ENCODE assay signal across 19 cellular contexts in genomic region chr2:47300081-47300480, GRCh38.
A peak's percentile ranks its signal among the peaks of the same experiment; 100 is the strongest.
DNase-seq lines count a peak whose midpoint lies in the region; ATAC-seq and TF ChIP-seq lines count a peak whose summit lies in the region.
"Had no signal": no experiment of that assay in that cellular context is flagged by ENCODE, and none has a peak within 500 bp of the region (broad histone marks: within the 10 kb centered on the region; RNA-seq: fewer than 3 reads in every experiment).

No MANE protein-coding gene starts in this region.

- no peak overlapping the region for H3K27ac ChIP-seq in mesenchymal stem cell (ENCODE audit: low read length, poor library complexity, severe bottlenecking)
- peak overlapping the region; percentile 8 to 83 (median 41) for H3K27ac ChIP-seq in upper lobe of left lung

- H3K18ac ChIP-seq in mesenchymal stem cell (ENCODE audit: low read depth in 1 of 2, low read length in 2 of 2): no peak overlapping the region

- H2BK5ac ChIP-seq in mesenchymal stem cell (ENCODE audit: low read depth, low read length, poor library complexity, severe bottlenecking): no peak overlapping the region

- H3K14ac ChIP-seq in mesenchymal stem cell (ENCODE audit: low read length in 2 of 2): no peak overlapping the region

- WGBS in mesenchymal stem cell: 100% methylated on average over 1 of the region's 1 CpG
- 75 to 79% methylated on average over 1 of the region's 1 CpG for WGBS in upper lobe of left lung, 2 donors

- no peak overlapping the region for H2AFZ ChIP-seq in mesenchymal stem cell (ENCODE audit: low read depth, low read length)

- H2BK12ac ChIP-seq in mesenchymal stem cell (ENCODE audit: low read length in 2 of 2): peak overlapping the region in 1 of 2 experiments; percentile 21

- H3K4me1 ChIP-seq in adipocyte (ENCODE audit: control insufficient read depth, insufficient read depth, low read length): peaks cover 52% of the 10 kb centered on the region
- H3K4me1 ChIP-seq in mesenchymal stem cell (ENCODE audit: control insufficient read depth, insufficient read depth, low read depth, low read length): peaks cover 3% of the 10 kb centered on the region
- H3K4me1 ChIP-seq in upper lobe of left lung: peaks cover 0 to 7% (median 1%) of the 10 kb centered on the region in 4 donors

- ATAC-seq in upper lobe of left lung (ENCODE audit: low FRiP score in 2 of 2) (peak in 1 of 2 donors; percentile 26), GM18520 (IDR thresholded peaks at IDR 0.05; ENCODE audit: unreplicated experiment) (no peak)
- ATAC-seq: HCT116 had no signal

- no peak overlapping the region for H4K8ac ChIP-seq in mesenchymal stem cell (ENCODE audit: low read length)

- no peak overlapping the region for H3K4me2 ChIP-seq in mesenchymal stem cell (ENCODE audit: low read length, poor library complexity, severe bottlenecking)

- no peaks in the 10 kb centered on the region for H3K36me3 ChIP-seq in adipocyte (ENCODE audit: control insufficient read depth, insufficient read depth, low read length, severe bottlenecking)
- no peaks in the 10 kb centered on the region for H3K36me3 ChIP-seq in mesenchymal stem cell (ENCODE audit: control insufficient read depth in 1 of 2, insufficient read depth in 2 of 2, low read depth in 1 of 2, low read length in 2 of 2)
- no peaks in the 10 kb centered on the region for H3K36me3 ChIP-seq in upper lobe of left lung

- no peaks in the 10 kb centered on the region for H3K27me3 ChIP-seq in adipocyte (replicated peaks; ENCODE audit: control insufficient read depth, insufficient read depth, low read length)
- peaks cover 0 to 7% of the 10 kb centered on the region in 2 experiments for H3K27me3 ChIP-seq in mesenchymal stem cell (ENCODE audit: control insufficient read depth in 1 of 2, insufficient read depth in 1 of 2, low read length in 2 of 2)
- no peaks in the 10 kb centered on the region for H3K27me3 ChIP-seq in upper lobe of left lung

- H3K4me3 ChIP-seq in adipocyte (ENCODE audit: low read length): no peak overlapping the region
- no peak overlapping the region for H3K4me3 ChIP-seq in mesenchymal stem cell (ENCODE audit: insufficient read depth in 1 of 2, low read depth in 1 of 2, low read length in 2 of 2)
- H3K4me3 ChIP-seq in upper lobe of left lung: no peak overlapping the region

- no peak overlapping the region for H2BK120ac ChIP-seq in mesenchymal stem cell (ENCODE audit: low read depth, low read length)

- H3K9ac ChIP-seq in adipocyte (ENCODE audit: low read length) (peak overlapping the region; percentile 52), mesenchymal stem cell (ENCODE audit: low read length) (no peak overlapping the region)

- H3K9me3 ChIP-seq in adipocyte (ENCODE audit: control insufficient read depth, low read length): no peaks in the 10 kb centered on the region
- no peaks in the 10 kb centered on the region for H3K9me3 ChIP-seq in mesenchymal stem cell (ENCODE audit: control insufficient read depth, low read length)
- H3K9me3 ChIP-seq in upper lobe of left lung: no peaks in the 10 kb centered on the region

- H3K79me1 ChIP-seq in mesenchymal stem cell (replicated peaks; ENCODE audit: low read length, poor library complexity, severe bottlenecking): no peaks in the 10 kb centered on the region

- H2BK15ac ChIP-seq in mesenchymal stem cell (ENCODE audit: low read depth, poor library complexity, severe bottlenecking): no peak overlapping the region

- TF ChIP-seq CTCF in upper lobe of left lung (IDR thresholded peaks at IDR 0.05): no peak

- TF ChIP-seq EP300 in upper lobe of left lung (IDR thresholded peaks at IDR 0.05): no peak

- TF ChIP-seq POLR2A in upper lobe of left lung (IDR thresholded peaks at IDR 0.05): no peak

- H3K23ac ChIP-seq in mesenchymal stem cell (ENCODE audit: low read length in 2 of 2): no peak overlapping the region

- H4K91ac ChIP-seq in mesenchymal stem cell (ENCODE audit: low read length): no peak overlapping the region

- peak overlapping the region; percentile 87 for H2AK5ac ChIP-seq in mesenchymal stem cell (ENCODE audit: low read length, severe bottlenecking)

- H3K4ac ChIP-seq in mesenchymal stem cell (ENCODE audit: low read depth in 1 of 2, low read length in 2 of 2): no peak overlapping the region

- peak; percentile 44 for DNase-seq in HCEC 1CT
- DNase-seq in adipocyte (ENCODE audit: low read depth): no peak
- peak; percentile 41 for DNase-seq in mesenchymal stem cell
- no peak for DNase-seq in upper lobe of left lung
- no peak for DNase-seq in NCI-H1092 (lab: John Stamatoyannopoulos, UW)
- DNase-seq in T-helper 9 cell: no peak
- DNase-seq: activated CD4-positive, alpha-beta T cell treated with anti-CD3 and anti-CD28 coated beads, Interleukin-2, amount 50 U/mL, for 4 hours; activated CD8-positive, alpha-beta memory T cell treated with anti-CD3 and anti-CD28 coated beads, Interleukin-2, amount 50 U/mL, for 48 hours; activated naive CD8-positive, alpha-beta T cell treated with anti-CD3 and anti-CD28 coated beads for 36 hours; CD8-positive, alpha-beta memory T cell; foreskin melanocyte; hippocampal formation; NCI-H1417 treated with DMSO at 0.1 percent for 48 hours; NCI-H524; NK-92 treated with Interleukin-12 subunit alpha and Interleukin-12 subunit beta, amount 100 ng/mL, for 24 hours; stimulated activated CD4-positive, alpha-beta T cell treated with anti-CD3 and anti-CD28 coated beads, Interleukin-15, amount 100 ng/mL, for 24 hours; T-helper 2 cell had no signal

Comparison
In these comparisons a context has a peak if more than half of its experiments do, and no peak if none do; other contexts are left out.
1. DNase-seq: peak in HCEC 1CT (single experiment) and mesenchymal stem cell (single experiment); none in adipocyte (single experiment), upper lobe of left lung (0 of 2), NCI-H1092 (single experiment) and T-helper 9 cell (single experiment).